In genomic region chr20:9160341-9160740, GRCh38 we compare ENCODE assay signal across 23 cellular contexts.
A peak's percentile ranks its signal among the peaks of the same experiment; 100 is the strongest.
DNase-seq lines count a peak whose midpoint lies in the region; FAIRE-seq and TF ChIP-seq lines count a peak whose summit lies in the region.
"Had no signal": no experiment of that assay in that cellular context is flagged by ENCODE, and none has a peak within 500 bp of the region (broad histone marks: within the 10 kb centered on the region; RNA-seq: fewer than 3 reads in every experiment).

No MANE protein-coding gene starts in this region.

- H3K9me3 Mint-ChIP-seq in chondrocyte (ENCODE audit: low read depth) = no peaks in the 10 kb centered on the region
- H3K9me3 Mint-ChIP-seq: activated B cell treated with CpG ODN at 0.5 μM for 24 hours had no signal

- H3K27ac ChIP-seq in osteoblast (ENCODE audit: low read depth, low read length) = peak overlapping the region; percentile 43
- H3K27ac ChIP-seq: brain microvascular endothelial cell, colonic mucosa, upper lobe of right lung had no signal

- H3K4me2 ChIP-seq in osteoblast (ENCODE audit: insufficient read depth, low read length) = peak overlapping the region; percentile 78

- peak overlapping the region; percentile 62 for H3K27ac Mint-ChIP-seq in chondrocyte (ENCODE audit: unreplicated experiment)
- H3K27ac Mint-ChIP-seq: activated B cell treated with CpG ODN at 0.5 μM for 24 hours; activated CD4-positive, alpha-beta memory T cell treated with anti-CD3 and anti-CD28 coated beads, Interleukin-2, amount 10 ng/mL, durations not matched to agents 7 days and 5 days; CD4-positive, alpha-beta memory T cell; stimulated activated naive CD8-positive, alpha-beta T cell treated with anti-CD3 and anti-CD28 coated beads, Interleukin-15, amount 100 ng/mL, for 72 hours had no signal

- H3K4me3 Mint-ChIP-seq in chondrocyte (ENCODE audit: unreplicated experiment) = peak overlapping the region; percentile 35
- H3K4me3 Mint-ChIP-seq: activated B cell treated with CpG ODN at 0.5 μM for 24 hours; activated CD4-positive, alpha-beta memory T cell treated with anti-CD3 and anti-CD28 coated beads, Interleukin-2, amount 10 ng/mL, durations not matched to agents 7 days and 5 days; CD4-positive, alpha-beta memory T cell; stimulated activated naive CD8-positive, alpha-beta T cell treated with anti-CD3 and anti-CD28 coated beads, Interleukin-15, amount 100 ng/mL, for 72 hours had no signal

- H3K36me3 ChIP-seq in osteoblast (ENCODE audit: insufficient read depth, low read length) = no peaks in the 10 kb centered on the region
- H3K36me3 ChIP-seq: brain microvascular endothelial cell, colonic mucosa, esophagus squamous epithelium, upper lobe of right lung had no signal

- H3K4me1 Mint-ChIP-seq in chondrocyte (ENCODE audit: low read depth) = peaks cover 16% of the 10 kb centered on the region
- H3K4me1 Mint-ChIP-seq: activated CD4-positive, alpha-beta memory T cell treated with anti-CD3 and anti-CD28 coated beads, Interleukin-2, amount 10 ng/mL, durations not matched to agents 7 days and 5 days had no signal

- H3K36me3 Mint-ChIP-seq in chondrocyte (ENCODE audit: low read depth) = no peaks in the 10 kb centered on the region
- H3K36me3 Mint-ChIP-seq: CD4-positive, alpha-beta memory T cell had no signal

- DNase-seq in AG20443 (ENCODE audit: low spot score) (peak; percentile 17), HTR-8/SVneo (ENCODE audit: insufficient read length, low spot score) (no peak), chondrocyte (ENCODE audit: low spot score) (no peak), osteoblast (ENCODE audit: insufficient read length, low spot score, missing footprints) (no peak), dedifferentiated amniotic fluid mesenchymal stem cell (ENCODE audit: extremely low spot score) (no peak), medulla oblongata (ENCODE audit: extremely low spot score) (no peak), D721Med (ENCODE audit: insufficient read length, low spot score) (no peak)
- no peak for DNase-seq in activated effector memory CD4-positive, alpha-beta T cell treated with Interleukin-2 at 50 U/mL for 16 hours
- DNase-seq: activated B cell treated with CpG ODN at 0.5 μM for 24 hours; activated CD4-positive, alpha-beta memory T cell treated with anti-CD3 and anti-CD28 coated beads, Interleukin-2, amount 10 ng/mL, durations not matched to agents 7 days and 5 days; activated gamma-delta T cell treated with Interleukin-2 at 50 U/mL for 16 hours; activated T-cell treated with anti-CD3 and anti-CD28 coated beads for 4 hours; brain microvascular endothelial cell; CD4-positive, alpha-beta memory T cell; colonic mucosa; DMS153; esophagus squamous epithelium; GF-D8; NCI-H1694 treated with DMSO at 0.1 percent for 48 hours; NCI-H526; stimulated activated naive CD8-positive, alpha-beta T cell treated with anti-CD3 and anti-CD28 coated beads, Interleukin-15, amount 100 ng/mL, for 72 hours; T-helper 9 cell; upper lobe of right lung had no signal

- no peaks in the 10 kb centered on the region for H3K27me3 Mint-ChIP-seq in chondrocyte (ENCODE audit: low read depth)
- H3K27me3 Mint-ChIP-seq: activated CD4-positive, alpha-beta memory T cell treated with anti-CD3 and anti-CD28 coated beads, Interleukin-2, amount 10 ng/mL, durations not matched to agents 7 days and 5 days; CD4-positive, alpha-beta memory T cell had no signal

- H4K20me1 ChIP-seq in osteoblast (ENCODE audit: insufficient read depth, low read length) = peaks cover 8% of the 10 kb centered on the region

- no peaks in the 10 kb centered on the region for H3K27me3 ChIP-seq in osteoblast (ENCODE audit: insufficient read depth, low read length)
- H3K27me3 ChIP-seq: brain microvascular endothelial cell, colonic mucosa, esophagus squamous epithelium, upper lobe of right lung had no signal

- peaks cover 17% of the 10 kb centered on the region for H3K4me1 ChIP-seq in osteoblast (ENCODE audit: insufficient read depth, low read length)
- H3K4me1 ChIP-seq: colonic mucosa, upper lobe of right lung had no signal

- no peak for TF ChIP-seq CTCF in chondrocyte (IDR thresholded peaks at IDR 0.05)
- TF ChIP-seq CTCF in osteoblast (IDR thresholded peaks at IDR 0.05; ENCODE audit: extremely low read depth, low read depth, low read length) = no peak
- no peak for TF ChIP-seq CTCF in D721Med (IDR thresholded peaks at IDR 0.05; ENCODE audit: insufficient read depth, missing control alignments)

- peak overlapping the region; percentile 67 for H2AFZ ChIP-seq in osteoblast (ENCODE audit: low read length)

- peaks cover 40% of the 10 kb centered on the region for H3K79me2 ChIP-seq in osteoblast (ENCODE audit: insufficient read depth, low read length)

- FAIRE-seq in HTR-8/SVneo (lab: Jason Lieb, UNC) (peak; percentile 16), D721Med (lab: Jason Lieb, UNC) (no peak)

- H3K9me3 ChIP-seq in osteoblast (ENCODE audit: low read depth, low read length) = no peaks in the 10 kb centered on the region
- H3K9me3 ChIP-seq: colonic mucosa, esophagus squamous epithelium, upper lobe of right lung had no signal

- peak overlapping the region; percentile 54 for H3K4me3 ChIP-seq in osteoblast (ENCODE audit: insufficient read depth, low read length)
- H3K4me3 ChIP-seq: colonic mucosa, esophagus squamous epithelium, upper lobe of right lung had no signal
